8 cellular contexts compared by ENCODE assay signal in the genomic region with DNA sequence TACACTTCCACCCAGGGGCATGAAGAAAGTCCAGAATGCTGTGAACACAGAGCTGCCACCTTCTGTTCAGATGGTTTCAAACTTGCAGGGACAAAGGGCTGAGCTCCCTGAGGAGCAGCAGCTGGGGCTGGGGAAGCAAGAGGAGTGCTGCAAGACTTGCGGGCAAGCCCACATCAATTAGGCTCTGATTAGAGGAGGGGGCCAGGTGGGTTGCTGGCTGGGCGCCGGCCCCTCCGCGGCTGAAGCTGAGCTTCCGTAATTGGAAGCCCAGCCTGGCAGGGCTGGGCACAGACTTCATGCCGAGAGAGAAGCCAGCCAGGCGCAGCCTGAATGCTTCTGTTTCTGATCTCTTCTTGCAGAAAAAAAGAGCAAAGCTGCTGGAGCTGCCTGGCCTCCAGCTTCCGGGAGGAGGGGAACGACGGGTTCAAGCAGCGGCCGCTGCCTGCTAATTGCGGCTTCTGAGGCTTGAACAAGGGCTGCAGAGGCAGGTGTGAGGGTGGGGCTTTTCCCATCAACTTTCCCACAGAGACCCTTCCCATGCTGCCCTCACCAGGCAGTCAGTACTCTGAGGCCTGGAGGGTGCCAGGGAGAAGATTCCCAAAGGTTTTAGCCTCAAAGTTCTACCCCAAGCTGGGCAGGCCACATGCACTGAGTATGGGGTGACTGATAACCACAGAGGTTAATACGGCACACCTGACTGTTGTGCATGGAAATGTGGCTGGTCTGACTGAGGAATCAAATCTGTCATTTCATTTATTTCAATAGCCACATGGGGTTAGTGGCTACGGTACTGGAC.
A peak's percentile ranks its signal among the peaks of the same experiment; 100 is the strongest.
DNase-seq lines count a peak whose midpoint lies in the region; ATAC-seq and TF ChIP-seq lines count a peak whose summit lies in the region.

No MANE protein-coding gene starts in this region.

- H3K4me3 ChIP-seq in BLaER1 treated with 17β-estradiol and CSF1 and Interleukin-3, amounts not matched to agents 10 nM and 100 nM, result peak overlapping the region in 4 of 10 experiments; percentile 18 to 43 (median 28); a peak in 6 of 20 replicates

- H3K27ac Mint-ChIP-seq in activated B cell treated with CpG ODN at 0.5 μM for 24 hours, result no peak overlapping the region
- no peak overlapping the region for H3K27ac Mint-ChIP-seq in natural killer cell treated with Interleukin-12 subunit alpha and Interleukin-12 subunit beta and Interleukin-15 and Interleukin-18, amount 100 ng/mL, for 72 hours

- peaks cover 26% of the 10 kb centered on the region for H3K27me3 Mint-ChIP-seq in activated B cell treated with CpG ODN at 0.5 μM for 24 hours
- H3K27me3 Mint-ChIP-seq in natural killer cell treated with Interleukin-12 subunit alpha and Interleukin-12 subunit beta and Interleukin-15 and Interleukin-18, amount 100 ng/mL, for 72 hours, result peaks cover 11 to 15% of the 10 kb centered on the region in 2 donors

- no peaks in the 10 kb centered on the region for H3K9me3 ChIP-seq in BLaER1 treated with 17β-estradiol and CSF1 and Interleukin-3, amounts not matched to agents 10 nM and 100 nM (replicated peaks in 1 of 11)

- no peaks in the 10 kb centered on the region for H3K9me3 Mint-ChIP-seq in activated B cell treated with CpG ODN at 0.5 μM for 24 hours
- no peaks in the 10 kb centered on the region for H3K9me3 Mint-ChIP-seq in natural killer cell treated with Interleukin-12 subunit alpha and Interleukin-12 subunit beta and Interleukin-15 and Interleukin-18, amount 100 ng/mL, for 72 hours

- peak overlapping the region; percentile 53 for H3K4me3 Mint-ChIP-seq in activated B cell treated with CpG ODN at 0.5 μM for 24 hours
- H3K4me3 Mint-ChIP-seq in natural killer cell treated with Interleukin-12 subunit alpha and Interleukin-12 subunit beta and Interleukin-15 and Interleukin-18, amount 100 ng/mL, for 72 hours, result no peak overlapping the region

- no peaks in the 10 kb centered on the region; a peak in 2 of 22 replicates for H4K20me1 ChIP-seq in BLaER1 treated with 17β-estradiol and CSF1 and Interleukin-3, amounts not matched to agents 10 nM and 100 nM

- ATAC-seq in activated B cell treated with CpG ODN at 0.5 μM for 24 hours (ENCODE audit: low read depth), result no peak
- ATAC-seq in natural killer cell treated with Interleukin-12 subunit alpha and Interleukin-12 subunit beta and Interleukin-15 and Interleukin-18, amount 100 ng/mL, for 72 hours, result no peak
- no peak for ATAC-seq in HG03135 (IDR thresholded peaks at IDR 0.05; ENCODE audit: unreplicated experiment)

- peak overlapping the region; percentile 67 to 93 (median 77) for H3K4me2 ChIP-seq in BLaER1 treated with 17β-estradiol and CSF1 and Interleukin-3, amounts not matched to agents 10 nM and 100 nM

- peak overlapping the region in 5 of 11 experiments; percentile 4 to 48 (median 32); a peak in 4 of 22 replicates for H3K9ac ChIP-seq in BLaER1 treated with 17β-estradiol and CSF1 and Interleukin-3, amounts not matched to agents 10 nM and 100 nM

- H3K36me3 ChIP-seq in BLaER1 treated with 17β-estradiol and CSF1 and Interleukin-3, amounts not matched to agents 10 nM and 100 nM, result no peaks in the 10 kb centered on the region

- intact Hi-C loops in activated B cell treated with CpG ODN at 0.5 μM for 24 hours (cut with micrococcal nuclease), result loop anchor here (1.0 kb wide), 1 partner anchor 130 kb away; no protein-coding TSS in a partner anchor

- POLR2A ChIA-PET in activated B cell treated with CpG ODN at 0.5 μM for 24 hours (lab: Charles Lee), result no interaction called here
- POLR2A ChIA-PET in HEK293T (lab: Yijun Ruan, JAX), result no interaction called here

- H3K36me3 Mint-ChIP-seq in activated B cell treated with CpG ODN at 0.5 μM for 24 hours (ENCODE audit: low read depth), result no peaks in the 10 kb centered on the region
- no peaks in the 10 kb centered on the region for H3K36me3 Mint-ChIP-seq in natural killer cell treated with Interleukin-12 subunit alpha and Interleukin-12 subunit beta and Interleukin-15 and Interleukin-18, amount 100 ng/mL, for 72 hours

- peaks cover 20 to 30% (median 27%) of the 10 kb centered on the region in 10 experiments for H3K4me1 ChIP-seq in BLaER1 treated with 17β-estradiol and CSF1 and Interleukin-3, amounts not matched to agents 10 nM and 100 nM

- peaks cover 6% of the 10 kb centered on the region for H3K4me1 Mint-ChIP-seq in activated B cell treated with CpG ODN at 0.5 μM for 24 hours
- no peaks in the 10 kb centered on the region for H3K4me1 Mint-ChIP-seq in natural killer cell treated with Interleukin-12 subunit alpha and Interleukin-12 subunit beta and Interleukin-15 and Interleukin-18, amount 100 ng/mL, for 72 hours (ENCODE audit: low read depth in 2 of 2)

- H3K27ac ChIP-seq in BLaER1 treated with 17β-estradiol and CSF1 and Interleukin-3, amounts not matched to agents 10 nM and 100 nM, result no peak overlapping the region

- no peaks in the 10 kb centered on the region for H3K27me3 ChIP-seq in BLaER1 treated with 17β-estradiol and CSF1 and Interleukin-3, amounts not matched to agents 10 nM and 100 nM

- CTCF ChIA-PET in activated B cell treated with CpG ODN at 0.5 μM for 24 hours (lab: Charles Lee), result interaction anchor here (0.7 to 1.4 kb wide), 2 partner anchors 11 to 212 kb away, joined by 3 to 4 read pairs; no protein-coding TSS in a partner anchor
- CTCF ChIA-PET in HEK293T (lab: Yijun Ruan, JAX), result no interaction called here

- DNase-seq in NCI-H128 (lab: John Stamatoyannopoulos, UW; ENCODE audit: unreplicated experiment), result peak; percentile 66
- no peak for DNase-seq in activated B cell treated with CpG ODN at 0.5 μM for 24 hours
- DNase-seq in medulla oblongata (ENCODE audit: extremely low spot score), result peak; percentile 50
- DNase-seq in HEK293T (ENCODE audit: extremely low spot score), result no peak
- DNase-seq in natural killer cell treated with Interleukin-12 subunit alpha and Interleukin-12 subunit beta and Interleukin-15 and Interleukin-18, amount 100 ng/mL, for 72 hours (ENCODE audit: low spot score), result no peak
- DNase-seq in CD1c-positive myeloid dendritic cell (ENCODE audit: extremely low spot score), result no peak

- no peak for TF ChIP-seq CTCF in activated B cell treated with CpG ODN at 0.5 μM for 24 hours (IDR thresholded peaks at IDR 0.05)

TF ChIP-seq in HEK293T, 16 proteins besides CTCF, POLR2A, EP300 and RAD21:
- TF ChIP-seq TARDBP (IDR thresholded peaks at IDR 0.05) (no peak), HDGF (IDR thresholded peaks at IDR 0.05; ENCODE audit: borderline replicate concordance) (no peak), FOXM1 (IDR thresholded peaks at IDR 0.05; ENCODE audit: borderline replicate concordance) (no peak), FOXK2 (IDR thresholded peaks at IDR 0.05) (no peak), ZNF384 (IDR thresholded peaks at IDR 0.05) (no peak), L3MBTL2 (conservative IDR thresholded peaks at IDR 0.05) (no peak), SP1 (IDR thresholded peaks at IDR 0.05) (no peak), NFRKB (IDR thresholded peaks at IDR 0.05) (no peak), CTBP1 (IDR thresholded peaks at IDR 0.05; ENCODE audit: borderline replicate concordance) (no peak)

Comparison
In these comparisons a context has a peak if more than half of its experiments do, and no peak if none do; other contexts are left out.
1. DNase-seq: peak in NCI-H128 (single experiment) and medulla oblongata (single experiment); none in activated B cell treated with CpG ODN at 0.5 μM for 24 hours (single experiment), HEK293T (single experiment), natural killer cell treated with Interleukin-12 subunit alpha and Interleukin-12 subunit beta and Interleukin-15 and Interleukin-18, amount 100 ng/mL, for 72 hours (single experiment) and CD1c-positive myeloid dendritic cell (single experiment).